Comparison of ENCODE assay signal across 26 cellular contexts in genomic region chr15:69615756-69616155, GRCh38.
"Had no signal": no experiment of that assay in that cellular context is flagged by ENCODE, and none has a peak within 500 bp of the region (broad histone marks: within the 10 kb centered on the region; RNA-seq: fewer than 3 reads in every experiment).

No MANE protein-coding gene starts in this region.

- H3K9me3 Mint-ChIP-seq: dendritic cell treated with granulocyte-macrophage colony-stimulating factor and Interleukin-4, amounts not matched to agents 40 ng/mL and 50 ng/mL, for 4 days; natural killer cell treated with Interleukin-12 subunit alpha and Interleukin-12 subunit beta and Interleukin-15 and Interleukin-18, amount 100 ng/mL, for 72 hours; neural crest cell; stimulated activated naive CD8-positive, alpha-beta T cell treated with anti-CD3 and anti-CD28 coated beads, Interleukin-15, amount 100 ng/mL, for 72 hours had no signal

- H3K36me3 ChIP-seq: esophagus squamous epithelium, heart right ventricle, neutrophil, thyroid gland had no signal

- H3K27ac ChIP-seq: esophagus squamous epithelium, heart right ventricle, neutrophil, parathyroid adenoma, thyroid gland had no signal

- H3K27ac Mint-ChIP-seq: dendritic cell treated with granulocyte-macrophage colony-stimulating factor and Interleukin-4, amounts not matched to agents 40 ng/mL and 50 ng/mL, for 4 days; mesothelial cell of epicardium; naive B cell; natural killer cell treated with Interleukin-12 subunit alpha and Interleukin-12 subunit beta and Interleukin-15 and Interleukin-18, amount 100 ng/mL, for 72 hours; progenitor cell of endocrine pancreas; stimulated activated naive CD8-positive, alpha-beta T cell treated with anti-CD3 and anti-CD28 coated beads, Interleukin-15, amount 100 ng/mL, for 72 hours had no signal

- H3K27me3 ChIP-seq: heart right ventricle, neutrophil, thyroid gland had no signal

- H3K4me1 ChIP-seq: esophagus squamous epithelium, parathyroid adenoma, thyroid gland had no signal

- H3K36me3 Mint-ChIP-seq: mesothelial cell of epicardium; naive B cell; natural killer cell treated with Interleukin-12 subunit alpha and Interleukin-12 subunit beta and Interleukin-15 and Interleukin-18, amount 100 ng/mL, for 72 hours had no signal

- H3K9me3 ChIP-seq: esophagus squamous epithelium, mucosa of descending colon, neutrophil, thyroid gland had no signal

- H3K4me3 Mint-ChIP-seq: dendritic cell treated with granulocyte-macrophage colony-stimulating factor and Interleukin-4, amounts not matched to agents 40 ng/mL and 50 ng/mL, for 4 days; mesothelial cell of epicardium; naive B cell; natural killer cell treated with Interleukin-12 subunit alpha and Interleukin-12 subunit beta and Interleukin-15 and Interleukin-18, amount 100 ng/mL, for 72 hours; neural crest cell; stimulated activated naive CD8-positive, alpha-beta T cell treated with anti-CD3 and anti-CD28 coated beads, Interleukin-15, amount 100 ng/mL, for 72 hours had no signal

- H3K4me1 Mint-ChIP-seq: mesothelial cell of epicardium; naive B cell; neural crest cell; stimulated activated naive CD8-positive, alpha-beta T cell treated with anti-CD3 and anti-CD28 coated beads, Interleukin-15, amount 100 ng/mL, for 72 hours had no signal

- H3K4me3 ChIP-seq: esophagus squamous epithelium, heart right ventricle, mucosa of descending colon, smooth muscle cell, thyroid gland had no signal

- ATAC-seq: heart right ventricle; mucosa of descending colon; natural killer cell treated with Interleukin-12 subunit alpha and Interleukin-12 subunit beta and Interleukin-15 and Interleukin-18, amount 100 ng/mL, for 72 hours; sciatic nerve; stimulated activated naive CD8-positive, alpha-beta T cell treated with anti-CD3 and anti-CD28 coated beads, Interleukin-15, amount 100 ng/mL, for 72 hours had no signal

- DNase-seq: effector memory CD4-positive, alpha-beta T cell; erythroblast; esophagus squamous epithelium; foreskin melanocyte; glutamatergic neuron; heart right ventricle; hippocampal formation; mesenchymal stem cell; mucosa of descending colon; naive B cell; stimulated activated CD4-positive, alpha-beta T cell treated with anti-CD3 and anti-CD28 coated beads, Interleukin-12 subunit alpha, Interleukin-12 subunit beta, amount 100 ng/mL, for 4 hours; stimulated activated CD4-positive, alpha-beta T cell treated with anti-CD3 and anti-CD28 coated beads, Interleukin-1b, Interleukin-23, amount 100 ng/mL, for 48 hours; stimulated activated CD4-positive, alpha-beta T cell treated with anti-CD3 and anti-CD28 coated beads, Interleukin-4, amount 100 ng/mL, for 1 hour; stimulated activated naive CD4-positive, alpha-beta T cell; stimulated activated naive CD8-positive, alpha-beta T cell treated with anti-CD3 and anti-CD28 coated beads, Interleukin-15, amount 100 ng/mL, for 72 hours; thyroid gland; trophoblast cell had no signal
